16 cellular contexts compared by ENCODE assay signal in genomic region chr10:22593644-22594043, GRCh38.
A peak's percentile ranks its signal among the peaks of the same experiment; 100 is the strongest.
DNase-seq lines count a peak whose midpoint lies in the region; ATAC-seq and TF ChIP-seq lines count a peak whose summit lies in the region.
"Had no signal": no experiment of that assay in that cellular context is flagged by ENCODE, and none has a peak within 500 bp of the region (broad histone marks: within the 10 kb centered on the region; RNA-seq: fewer than 3 reads in every experiment).

No MANE protein-coding gene starts in this region.

- peak overlapping the region in 2 of 3 donors; percentile 65 to 76 for H3K27ac Mint-ChIP-seq in CD4-positive, CD25-positive, alpha-beta regulatory T cell
- peak overlapping the region; percentile 74 for H3K27ac Mint-ChIP-seq in memory B cell

- H3K27me3 Mint-ChIP-seq in CD4-positive, CD25-positive, alpha-beta regulatory T cell, result no peaks in the 10 kb centered on the region
- no peaks in the 10 kb centered on the region for H3K27me3 Mint-ChIP-seq in memory B cell

- no peak overlapping the region for H3K4me3 Mint-ChIP-seq in CD4-positive, CD25-positive, alpha-beta regulatory T cell
- H3K4me3 Mint-ChIP-seq in memory B cell, result peak overlapping the region; percentile 34

- H4K20me1 ChIP-seq in BLaER1 (no peaks in the 10 kb centered on the region), OCI-LY7 (ENCODE audit: insufficient read depth, low read length) (no peaks in the 10 kb centered on the region; the same call in 1 of the 2 replicates)

- no peak overlapping the region for H3K9ac ChIP-seq in BLaER1

- DNase-seq in CD4-positive, CD25-positive, alpha-beta regulatory T cell, result no peak
- DNase-seq in OCI-LY7 (ENCODE audit: low spot score), result peak; percentile 34
- no peak for DNase-seq in memory B cell (ENCODE audit: low spot score in 2 of 2)
- DNase-seq in NCI-H226, result no peak
- DNase-seq in COLO829 (ENCODE audit: low spot score), result no peak
- DNase-seq in globus pallidus (ENCODE audit: low spot score), result no peak
- DNase-seq: Calu3, MM.1S, NCI-H1105 treated with DMSO at 0.1 percent for 48 hours, NCI-H187 treated with DMSO at 0.1 percent for 48 hours, NCI-H2171, NCI-H774, Peyer's patch, SHP77 had no signal

- no peak for TF ChIP-seq CTCF in OCI-LY7 (conservative IDR thresholded peaks at IDR 0.05; ENCODE audit: low read length)

- H3K36me3 Mint-ChIP-seq in CD4-positive, CD25-positive, alpha-beta regulatory T cell, result peaks cover 46% of the 10 kb centered on the region
- peaks cover 22% of the 10 kb centered on the region for H3K36me3 Mint-ChIP-seq in memory B cell

- H3K9me2 ChIP-seq in OCI-LY7 (ENCODE audit: insufficient read depth, low read length), result no peaks in the 10 kb centered on the region

- CTCF ChIA-PET in OCI-LY7 (lab: Charles Lee; ENCODE audit: unreplicated experiment), result no interaction called here

- H3K4me3 ChIP-seq in BLaER1 (no peak overlapping the region), OCI-LY7 (ENCODE audit: low read depth, low read length, poor library complexity, severe bottlenecking) (peak overlapping the region; percentile 14)
- no peak overlapping the region for H3K4me3 ChIP-seq in CD4-positive, CD25-positive, alpha-beta regulatory T cell (ENCODE audit: low read depth, low read length)
- H3K4me3 ChIP-seq: Peyer's patch had no signal

- H3K27ac ChIP-seq in BLaER1 (no peak overlapping the region), OCI-LY7 (ENCODE audit: low read depth, low read length, poor library complexity, severe bottlenecking) (no peak overlapping the region)
- no peak overlapping the region for H3K27ac ChIP-seq in CD4-positive, CD25-positive, alpha-beta regulatory T cell (ENCODE audit: insufficient read depth, low read length, poor library complexity, severe bottlenecking)
- H3K27ac ChIP-seq: Peyer's patch had no signal

- H3K36me3 ChIP-seq in BLaER1, result peaks cover 47% of the 10 kb centered on the region
- peaks cover 55% of the 10 kb centered on the region for H3K36me3 ChIP-seq in CD4-positive, CD25-positive, alpha-beta regulatory T cell (ENCODE audit: control insufficient read depth, insufficient read depth, low read length)
- peaks cover 15% of the 10 kb centered on the region; the same call in 1 of the 2 replicates for H3K36me3 ChIP-seq in OCI-LY7 (ENCODE audit: insufficient read depth, low read length)

- intact Hi-C loops in OCI-LY7 (cut with micrococcal nuclease; ENCODE audit: unreplicated experiment), result no loop called here

- H2AFZ ChIP-seq in OCI-LY7 (ENCODE audit: low read length), result no peak overlapping the region

- H3K4me1 ChIP-seq in BLaER1, result peaks cover 33% of the 10 kb centered on the region
- H3K4me1 ChIP-seq in CD4-positive, CD25-positive, alpha-beta regulatory T cell (ENCODE audit: control insufficient read depth, insufficient read depth, low read length, poor library complexity, severe bottlenecking), result peaks cover 13% of the 10 kb centered on the region
- peaks cover 38% of the 10 kb centered on the region for H3K4me1 ChIP-seq in OCI-LY7 (ENCODE audit: insufficient read depth, low read length, poor library complexity, severe bottlenecking)

- BruUV-seq in OCI-LY7 (replicated peaks; lab: Mats Ljungman, UMichigan), result no TSS peak

- H3K9me3 ChIP-seq in BLaER1, result no peaks in the 10 kb centered on the region; the same call in 1 of the 2 replicates
- no peaks in the 10 kb centered on the region for H3K9me3 ChIP-seq in CD4-positive, CD25-positive, alpha-beta regulatory T cell (ENCODE audit: control insufficient read depth in 2 of 2, low read length in 2 of 2)
- H3K9me3 ChIP-seq in OCI-LY7 (ENCODE audit: low read length), result no peaks in the 10 kb centered on the region
- H3K9me3 ChIP-seq: Peyer's patch had no signal

- H3K9me3 Mint-ChIP-seq in CD4-positive, CD25-positive, alpha-beta regulatory T cell, result no peaks in the 10 kb centered on the region
- no peaks in the 10 kb centered on the region for H3K9me3 Mint-ChIP-seq in memory B cell

- ATAC-seq in CD4-positive, CD25-positive, alpha-beta regulatory T cell (ENCODE audit: low read depth in 2 of 2), result no peak
- ATAC-seq in memory B cell (ENCODE audit: low read depth), result no peak
- ATAC-seq: SK-N-SH treated with all-trans-retinoic acid at 6 μM for 48 hours had no signal

- H3K79me2 ChIP-seq in OCI-LY7 (ENCODE audit: insufficient read depth, low read depth, low read length), result no peaks in the 10 kb centered on the region

- POLR2A ChIA-PET in OCI-LY7 (lab: Charles Lee), result interaction anchor here (0.7 to 0.8 kb wide), 2 partner anchors 12 to 50 kb away, joined by 3 to 4 read pairs; no protein-coding TSS in a partner anchor

- peak overlapping the region; percentile 55 for H3K4me2 ChIP-seq in BLaER1
- H3K4me2 ChIP-seq in OCI-LY7 (ENCODE audit: low read length), result peak overlapping the region; percentile 60

- H3K4me1 Mint-ChIP-seq in CD4-positive, CD25-positive, alpha-beta regulatory T cell, result peaks cover 6 to 71% (median 51%) of the 10 kb centered on the region in 4 donors
- H3K4me1 Mint-ChIP-seq in memory B cell, result peaks cover 39% of the 10 kb centered on the region

- H3K27me3 ChIP-seq in BLaER1, result no peaks in the 10 kb centered on the region
- H3K27me3 ChIP-seq in CD4-positive, CD25-positive, alpha-beta regulatory T cell (ENCODE audit: control insufficient read depth, insufficient read depth, low read length), result no peaks in the 10 kb centered on the region
- H3K27me3 ChIP-seq: Peyer's patch had no signal
